Comparison of ENCODE assay signal across 1 cellular context in genomic region chr22:44084044-44084772, GRCh38.
TF ChIP-seq lines count a peak whose summit lies in the region.

No MANE protein-coding gene starts in this region.

TF ChIP-seq in H1, 55 proteins besides CTCF, POLR2A, EP300 and RAD21:
- TF ChIP-seq RNF2 (IDR thresholded peaks at IDR 0.05; ENCODE audit: borderline replicate concordance, low read depth, low read length, missing control alignments, poor library complexity, severe bottlenecking) (no peak), CEBPB (IDR thresholded peaks at IDR 0.05; ENCODE audit: low read depth, low read length) (no peak), NANOG (IDR thresholded peaks at IDR 0.05; ENCODE audit: insufficient read depth, low read depth, low read length, poor library complexity, severe bottlenecking) (no peak), ATF2 (IDR thresholded peaks at IDR 0.05; ENCODE audit: low read length) (no peak), USF2 (IDR thresholded peaks at IDR 0.05; ENCODE audit: low read length) (no peak), NRF1 (IDR thresholded peaks at IDR 0.05; ENCODE audit: low read depth, low read length) (no peak)
